ENCODE assay signal across 8 cellular contexts in genomic region chr14:102063092-102063807, GRCh38. TPM values are rescaled to one million over a fixed set of nuclear protein-coding genes. Genes with fewer than 3 reads are reported as not detected.
DNase-seq lines count a peak whose midpoint lies in the region; ATAC-seq and TF ChIP-seq lines count a peak whose summit lies in the region.

No MANE protein-coding gene starts in this region.

- H3K4me3 ChIP-seq in BE2C (ENCODE audit: low read depth, low read length), result no peak overlapping the region

- no peaks in the 10 kb centered on the region for H3K36me3 Mint-ChIP-seq in brain

- H3K27me3 ChIP-seq in BE2C, result no peaks in the 10 kb centered on the region

- no peaks in the 10 kb centered on the region for H3K9me3 ChIP-seq in BE2C

- peaks cover 5% of the 10 kb centered on the region for H3K4me1 Mint-ChIP-seq in brain

- no peaks in the 10 kb centered on the region for H3K4me1 ChIP-seq in BE2C

- DNase-seq in BE2C (peak; percentile 93), NCI-H1694 treated with DMSO at 0.1 percent for 48 hours (lab: John Stamatoyannopoulos, UW) (peak; percentile 99), UCSD-AML1 (lab: John Stamatoyannopoulos, UW; ENCODE audit: unreplicated experiment) (peak; percentile 90), iPS-NIHi11 (ENCODE audit: low spot score) (peak; percentile 83)
- peak; percentile 43 to 67 for DNase-seq in stimulated activated CD4-positive, alpha-beta T cell treated with anti-CD3 and anti-CD28 coated beads, Interleukin-12 subunit alpha, Interleukin-12 subunit beta, amount 100 ng/mL, for 24 hours (ENCODE audit: low read depth in 2 of 2)

- peak; percentile 68 for TF ChIP-seq CTCF in BE2C (IDR thresholded peaks at IDR 0.05; ENCODE audit: low read depth, low read length)
- TF ChIP-seq CTCF in brain (conservative IDR thresholded peaks at IDR 0.05), result peak; percentile 54 to 58

- H3K27me3 Mint-ChIP-seq in brain, result no peaks in the 10 kb centered on the region

- no peak overlapping the region for H3K27ac Mint-ChIP-seq in brain

- no peaks in the 10 kb centered on the region for H3K36me3 ChIP-seq in BE2C

- peaks cover 0 to 2% (median 0%) of the 10 kb centered on the region in 5 experiments for H3K9me3 Mint-ChIP-seq in brain

- no peak overlapping the region for H3K4me3 Mint-ChIP-seq in brain

- peak; percentile 59 for ATAC-seq in GM21529 (IDR thresholded peaks at IDR 0.05; ENCODE audit: unreplicated experiment)
- no peak for ATAC-seq in HG02678 (IDR thresholded peaks at IDR 0.05; ENCODE audit: unreplicated experiment)

RNA-seq across cellular contexts. Expression of gene HSP90AA1, which starts 23.6 kb away (rescaled TPM):
- 448 TPM for polyA plus RNA-seq in BE2C (2012; ENCODE audit: insufficient read depth, insufficient read length, low read depth)
- polyA plus RNA-seq in brain (ENCODE audit: insufficient read depth, low read depth, low replicate concordance), result 470 TPM
